In the genomic region with DNA sequence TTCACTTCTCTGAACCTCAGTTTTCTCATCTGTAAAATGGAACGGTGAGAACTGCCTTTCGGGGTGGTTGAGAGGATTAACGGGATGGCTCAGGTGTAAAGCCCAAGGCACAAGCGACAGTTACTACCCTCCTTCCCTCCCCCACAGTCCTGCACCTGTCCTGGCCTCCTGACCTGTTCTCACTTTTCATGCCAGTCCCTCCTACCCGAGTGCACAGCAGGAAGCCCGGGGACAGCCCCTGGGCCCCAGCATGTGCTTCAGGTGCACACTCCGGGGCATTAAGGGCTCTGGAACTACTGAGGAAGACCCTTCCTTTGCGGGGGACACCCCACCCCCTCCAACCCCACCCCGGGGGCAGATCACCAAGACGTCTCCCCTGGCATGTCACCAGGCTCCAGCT, we compare ENCODE assay signal across 13 cellular contexts. TPM values are rescaled to one million over a fixed set of nuclear protein-coding genes. Genes with fewer than 3 reads are reported as not detected.
DNase-seq lines count a peak whose midpoint lies in the region; ATAC-seq, FAIRE-seq and TF ChIP-seq lines count a peak whose summit lies in the region.
"Not testable (repeated sequence)": the region's sequence is repeated elsewhere in the genome, so short reads cannot be mapped to it uniquely, and the experiment has no call there.
"Had no signal": no experiment of that assay in that cellular context is flagged by ENCODE, and none has a peak within 500 bp of the region (broad histone marks: within the 10 kb centered on the region; RNA-seq: fewer than 3 reads in every experiment).

No MANE protein-coding gene starts in this region.

- TF ChIP-seq CTCF in HepG2 (CRISPR knock-in tag; IDR thresholded peaks at IDR 0.05); gastrocnemius medialis (IDR thresholded peaks at IDR 0.05 in 4 of 5, conservative IDR thresholded peaks at IDR 0.05 in 1 of 5); upper lobe of right lung (IDR thresholded peaks at IDR 0.05): not testable (repeated sequence)

- not testable (repeated sequence) for H3K79me2 ChIP-seq in HepG2 (ENCODE audit: insufficient read depth, low read length)

- POLR2A ChIA-PET in activated CD4-positive, alpha-beta T cell treated with anti-CD3 and anti-CD28 coated beads for 36 hours (lab: Charles Lee); HepG2 (lab: Yijun Ruan, JAX): not testable (repeated sequence)

- FAIRE-seq in GM19239 (lab: Jason Lieb, UNC), result peak; percentile 74
- FAIRE-seq in HepG2 (lab: Jason Lieb, UNC), result not testable (repeated sequence)

- not testable (repeated sequence) for H4K20me1 ChIP-seq in HepG2 (ENCODE audit: insufficient read depth, low read length)

- no CpG with 5 or more reads among the region's 10 CpGs for WGBS in HepG2 (ENCODE audit: low lambda C conversion rate)

- BruUV-seq in HepG2 (replicated peaks; lab: Mats Ljungman, UMichigan), result not testable (repeated sequence)

- H3K27me3 Mint-ChIP-seq in activated CD4-positive, alpha-beta T cell treated with anti-CD3 and anti-CD28 coated beads for 36 hours; central memory CD8-positive, alpha-beta T cell: not testable (repeated sequence)

- not testable (repeated sequence) for H3K4me1 ChIP-seq in HepG2 (ENCODE audit: insufficient read depth, low read length); gastrocnemius medialis; upper lobe of right lung

- H3K27ac Mint-ChIP-seq in activated CD4-positive, alpha-beta T cell treated with anti-CD3 and anti-CD28 coated beads for 36 hours; central memory CD8-positive, alpha-beta T cell (ENCODE audit: low read depth): not testable (repeated sequence)

- H3K9ac ChIP-seq in HepG2 (ENCODE audit: insufficient read depth, low read depth, low read length), result not testable (repeated sequence)

- not testable (repeated sequence) for TF ChIP-seq EP300 in HepG2 (IDR thresholded peaks at IDR 0.05; ENCODE audit: low read depth in 2 of 2, low read length in 2 of 2); HepG2 (CRISPR knock-in tag; IDR thresholded peaks at IDR 0.05; ENCODE audit: borderline replicate concordance)

- ATAC-seq in GM21717 (IDR thresholded peaks at IDR 0.05; ENCODE audit: unreplicated experiment) (peak; percentile 11), HepG2 (0 out of 3 replicates have a peak, but pooled peaks have one; percentile 4), gastrocnemius medialis (peak; percentile 28 to 38), upper lobe of right lung (peak; percentile 0)
- peak; percentile 37 for ATAC-seq in activated CD4-positive, alpha-beta T cell treated with anti-CD3 and anti-CD28 coated beads for 36 hours
- ATAC-seq in central memory CD8-positive, alpha-beta T cell (replicated peaks; ENCODE audit: extremely low read depth, poor library complexity, severe bottlenecking), result peak; percentile 3

- in situ Hi-C loops in HepG2 (cut with HindIII; ENCODE audit: extremely low pct_ligation_motif_present, low pct_unique_long_range_greater_than_20kb); gastrocnemius medialis (cut with MboI; ENCODE audit: low sequenced_read_pairs in 4 of 4): not testable (repeated sequence)

- CTCF ChIA-PET in activated CD4-positive, alpha-beta T cell treated with anti-CD3 and anti-CD28 coated beads for 36 hours (lab: Charles Lee); HepG2 (lab: Yijun Ruan, JAX; ENCODE audit: low intra/inter-chr PET ratio, low total read pairs): not testable (repeated sequence)

- not testable (repeated sequence) for H3K9me3 ChIP-seq in HepG2 (ENCODE audit: low read length); gastrocnemius medialis; upper lobe of right lung

- H3K36me3 Mint-ChIP-seq in activated CD4-positive, alpha-beta T cell treated with anti-CD3 and anti-CD28 coated beads for 36 hours (ENCODE audit: low read depth); central memory CD8-positive, alpha-beta T cell (ENCODE audit: insufficient read depth): not testable (repeated sequence)

- not testable (repeated sequence) for TF ChIP-seq POLR2A in HepG2 (IDR thresholded peaks at IDR 0.05; ENCODE audit: insufficient read depth in 1 of 2, low read depth in 2 of 2, low read length in 2 of 2); gastrocnemius medialis (IDR thresholded peaks at IDR 0.05)

- not testable (repeated sequence) for H3K4me3 ChIP-seq in HepG2 (replicated peaks in 1 of 3; ENCODE audit: insufficient read depth in 1 of 3, low read depth in 2 of 3, low read length in 3 of 3); gastrocnemius medialis; upper lobe of right lung

- H3K4me3 Mint-ChIP-seq in activated CD4-positive, alpha-beta T cell treated with anti-CD3 and anti-CD28 coated beads for 36 hours; central memory CD8-positive, alpha-beta T cell: not testable (repeated sequence)

- not testable (repeated sequence) for H2AFZ ChIP-seq in HepG2 (ENCODE audit: low read length)

- not testable (repeated sequence) for H3K36me3 ChIP-seq in HepG2 (replicated peaks in 1 of 2; ENCODE audit: control insufficient read depth in 1 of 2, insufficient read depth in 2 of 2, low read length in 2 of 2); gastrocnemius medialis; upper lobe of right lung

- intact Hi-C loops in activated CD4-positive, alpha-beta T cell treated with anti-CD3 and anti-CD28 coated beads for 36 hours (cut with DNase I, micrococcal nuclease); HepG2 (cut with micrococcal nuclease; ENCODE audit: unreplicated experiment); gastrocnemius medialis (cut with DNase I; ENCODE audit: low total_unique reads); upper lobe of right lung (cut with DNase I): not testable (repeated sequence)

- not testable (repeated sequence) for TF ChIP-seq RAD21 in HepG2 (CRISPR knock-in tag; IDR thresholded peaks at IDR 0.05)

- H3K4me2 ChIP-seq in HepG2 (ENCODE audit: low read depth, low read length), result not testable (repeated sequence)

- not testable (repeated sequence) for H3K4me1 Mint-ChIP-seq in activated CD4-positive, alpha-beta T cell treated with anti-CD3 and anti-CD28 coated beads for 36 hours; central memory CD8-positive, alpha-beta T cell

- H3K9me3 Mint-ChIP-seq in activated CD4-positive, alpha-beta T cell treated with anti-CD3 and anti-CD28 coated beads for 36 hours (ENCODE audit: low read depth); central memory CD8-positive, alpha-beta T cell: not testable (repeated sequence)

- not testable (repeated sequence) for H3K27me3 ChIP-seq in HepG2 (ENCODE audit: control insufficient read depth in 1 of 2, insufficient read depth in 2 of 2, low read length in 2 of 2); gastrocnemius medialis; upper lobe of right lung

- DNase-seq in GM19239 (ENCODE audit: insufficient read length, low spot score); activated CD4-positive, alpha-beta T cell treated with anti-CD3 and anti-CD28 coated beads for 36 hours; central memory CD8-positive, alpha-beta T cell (ENCODE audit: low spot score in 2 of 2); HepG2 (ENCODE audit: low spot score); gastrocnemius medialis; upper lobe of right lung: not testable (repeated sequence)

- not testable (repeated sequence) for H3K27ac ChIP-seq in HepG2 (ENCODE audit: extremely low read length, insufficient read depth, low read length); gastrocnemius medialis; upper lobe of right lung

RNA-seq across cellular contexts. Expression of gene RASA4B, which starts 0.6 kb away (rescaled TPM):
- total RNA-seq in activated CD4-positive, alpha-beta T cell treated with anti-CD3 and anti-CD28 coated beads for 36 hours, result 10 to 100 TPM; 28.6 to 30.1 TPM
- total RNA-seq in HepG2 (2016; rRNA removed; fragmentation: Illumina TruSeq; extraction: Trizol), result 0.48 and 0.82 TPM in 2 replicates
- 0.40 TPM in 1 of 2 replicates, not detected in the other for total RNA-seq in HepG2 (2016; cell fraction: cytosol; rRNA removed; fragmentation: Illumina TruSeq; extraction: Trizol; ENCODE audit: low read depth)
- total RNA-seq in HepG2 (2016; cell fraction: insoluble cytoplasmic fraction; rRNA removed; fragmentation: Illumina TruSeq; extraction: Trizol), result 0.48 and 0.54 TPM in 2 replicates
- total RNA-seq in HepG2 (2016; cell fraction: membrane; rRNA removed; fragmentation: Illumina TruSeq; extraction: Trizol), result 0.22 and 0.69 TPM in 2 replicates
- total RNA-seq in HepG2 (2016; cell fraction: nucleus; rRNA removed; fragmentation: Illumina TruSeq; extraction: Trizol), result 0.65 and 0.69 TPM in 2 replicates
- polyA plus RNA-seq in HepG2 (2011; rRNA removed), result 1.3 and 2.6 TPM in 2 replicates
- polyA plus RNA-seq in HepG2 (2011; cell fraction: cytosol; rRNA removed), result 0.49 and 0.63 TPM in 2 replicates
- 9.9 and 11.0 TPM in 2 replicates for polyA plus RNA-seq in HepG2 (2011; cell fraction: nucleus; rRNA removed)
- polyA plus RNA-seq in HepG2 (2012), result 2.7 and 2.8 TPM in 2 replicates
- 0.34 and 0.41 TPM in 2 replicates for polyA plus RNA-seq in HepG2 (2016; cell fraction: cytosol; fragmentation: Illumina TruSeq; extraction: Trizol; ENCODE audit: low read depth)
- 0.11 and 0.87 TPM in 2 replicates for polyA plus RNA-seq in HepG2 (2016; cell fraction: insoluble cytoplasmic fraction; fragmentation: Illumina TruSeq; extraction: Trizol; ENCODE audit: low read depth)
- 0.22 and 0.66 TPM in 2 replicates for polyA plus RNA-seq in HepG2 (2016; cell fraction: membrane; fragmentation: Illumina TruSeq; extraction: Trizol; ENCODE audit: low read depth)
- polyA plus RNA-seq in HepG2 (2016; cell fraction: nucleus; fragmentation: Illumina TruSeq; extraction: Trizol; ENCODE audit: insufficient read depth, low read depth), result 0.96 and 1.1 TPM in 2 replicates
- polyA minus RNA-seq in HepG2 (2011; rRNA and poly(A)+ RNA removed; ENCODE audit: low replicate concordance), result 1.8 and 5.0 TPM in 2 replicates
- polyA minus RNA-seq in HepG2 (2011; cell fraction: cytosol; rRNA and poly(A)+ RNA removed), result 1.1 TPM in 1 of 2 replicates, not detected in the other
- 1.7 and 1.9 TPM in 2 replicates for polyA minus RNA-seq in HepG2 (2011; cell fraction: nucleus; rRNA and poly(A)+ RNA removed)
- 100 to 1,000 TPM in 2 of 4 donors, 10 to 100 TPM in 2; 38.0 to 127 (median 86.0) TPM for total RNA-seq in gastrocnemius medialis
- 30.0 TPM for total RNA-seq in upper lobe of right lung

RNA-seq across cellular contexts. Expression of gene UPK3BL2, which starts 26.5 kb away (rescaled TPM):
- 10 to 100 TPM; 23.4 to 43.5 TPM for total RNA-seq in activated CD4-positive, alpha-beta T cell treated with anti-CD3 and anti-CD28 coated beads for 36 hours
- total RNA-seq in HepG2 (2016; rRNA removed; fragmentation: Illumina TruSeq; extraction: Trizol) (0.79 and 2.4 TPM in 2 replicates), gastrocnemius medialis (1 to 10 TPM in 2 of 4 donors, not detected in 2; 1.6 to 3.0 TPM), upper lobe of right lung (19.3 TPM)
- total RNA-seq in HepG2 (2016; cell fraction: cytosol; rRNA removed; fragmentation: Illumina TruSeq; extraction: Trizol; ENCODE audit: low read depth), result not detected in 2 replicates
- 0.19 and 2.9 TPM in 2 replicates for total RNA-seq in HepG2 (2016; cell fraction: insoluble cytoplasmic fraction; rRNA removed; fragmentation: Illumina TruSeq; extraction: Trizol)
- 0.76 and 1.4 TPM in 2 replicates for total RNA-seq in HepG2 (2016; cell fraction: membrane; rRNA removed; fragmentation: Illumina TruSeq; extraction: Trizol)
- 3.6 and 5.2 TPM in 2 replicates for total RNA-seq in HepG2 (2016; cell fraction: nucleus; rRNA removed; fragmentation: Illumina TruSeq; extraction: Trizol)
- polyA plus RNA-seq in HepG2 (2011; rRNA removed), result 7.9 and 8.9 TPM in 2 replicates
- 0.47 and 2.3 TPM in 2 replicates for polyA plus RNA-seq in HepG2 (2011; cell fraction: cytosol; rRNA removed)
- 58.1 and 79.8 TPM in 2 replicates for polyA plus RNA-seq in HepG2 (2011; cell fraction: nucleus; rRNA removed)
- polyA plus RNA-seq in HepG2 (2012), result 1.6 and 3.4 TPM in 2 replicates
- not detected in 2 replicates for polyA plus RNA-seq in HepG2 (2016; cell fraction: cytosol; fragmentation: Illumina TruSeq; extraction: Trizol; ENCODE audit: low read depth)
- 1.2 and 1.4 TPM in 2 replicates for polyA plus RNA-seq in HepG2 (2016; cell fraction: insoluble cytoplasmic fraction; fragmentation: Illumina TruSeq; extraction: Trizol; ENCODE audit: low read depth)
- 0.64 and 1.2 TPM in 2 replicates for polyA plus RNA-seq in HepG2 (2016; cell fraction: membrane; fragmentation: Illumina TruSeq; extraction: Trizol; ENCODE audit: low read depth)
- 45.6 and 53.1 TPM in 2 replicates for polyA plus RNA-seq in HepG2 (2016; cell fraction: nucleus; fragmentation: Illumina TruSeq; extraction: Trizol; ENCODE audit: insufficient read depth, low read depth)
- 3.9 and 11.5 TPM in 2 replicates for polyA minus RNA-seq in HepG2 (2011; rRNA and poly(A)+ RNA removed; ENCODE audit: low replicate concordance)
- 1.3 TPM in 1 of 2 replicates, not detected in the other for polyA minus RNA-seq in HepG2 (2011; cell fraction: cytosol; rRNA and poly(A)+ RNA removed)
- polyA minus RNA-seq in HepG2 (2011; cell fraction: nucleus; rRNA and poly(A)+ RNA removed), result 3.0 and 3.2 TPM in 2 replicates
- total RNA-seq: G401 had no signal

RNA-seq across cellular contexts. Expression of gene SPDYE2, which starts 34.1 kb away (rescaled TPM):
- not detected for total RNA-seq in activated CD4-positive, alpha-beta T cell treated with anti-CD3 and anti-CD28 coated beads for 36 hours
- total RNA-seq in HepG2 (2016; rRNA removed; fragmentation: Illumina TruSeq; extraction: Trizol) (not detected in 2 replicates), gastrocnemius medialis (not detected), upper lobe of right lung (not detected)
- not detected in 2 replicates for total RNA-seq in HepG2 (2016; cell fraction: cytosol; rRNA removed; fragmentation: Illumina TruSeq; extraction: Trizol; ENCODE audit: low read depth)
- not detected in 2 replicates for total RNA-seq in HepG2 (2016; cell fraction: insoluble cytoplasmic fraction; rRNA removed; fragmentation: Illumina TruSeq; extraction: Trizol)
- not detected in 2 replicates for total RNA-seq in HepG2 (2016; cell fraction: membrane; rRNA removed; fragmentation: Illumina TruSeq; extraction: Trizol)
- not detected in 2 replicates for total RNA-seq in HepG2 (2016; cell fraction: nucleus; rRNA removed; fragmentation: Illumina TruSeq; extraction: Trizol)
- polyA plus RNA-seq in HepG2 (2011; rRNA removed), result not detected in 2 replicates
- polyA plus RNA-seq in HepG2 (2011; cell fraction: cytosol; rRNA removed), result not detected in 2 replicates
- polyA plus RNA-seq in HepG2 (2011; cell fraction: nucleus; rRNA removed), result not detected in 2 replicates
- 0.37 and 1.2 TPM in 2 replicates for polyA plus RNA-seq in HepG2 (2012)
- not detected in 2 replicates for polyA plus RNA-seq in HepG2 (2016; cell fraction: cytosol; fragmentation: Illumina TruSeq; extraction: Trizol; ENCODE audit: low read depth)
- not detected in 2 replicates for polyA plus RNA-seq in HepG2 (2016; cell fraction: insoluble cytoplasmic fraction; fragmentation: Illumina TruSeq; extraction: Trizol; ENCODE audit: low read depth)
- not detected in 2 replicates for polyA plus RNA-seq in HepG2 (2016; cell fraction: membrane; fragmentation: Illumina TruSeq; extraction: Trizol; ENCODE audit: low read depth)
- 0.41 TPM in 1 of 2 replicates, not detected in the other for polyA plus RNA-seq in HepG2 (2016; cell fraction: nucleus; fragmentation: Illumina TruSeq; extraction: Trizol; ENCODE audit: insufficient read depth, low read depth)
- polyA minus RNA-seq in HepG2 (2011; rRNA and poly(A)+ RNA removed; ENCODE audit: low replicate concordance), result not detected in 2 replicates
- polyA minus RNA-seq in HepG2 (2011; cell fraction: cytosol; rRNA and poly(A)+ RNA removed), result not detected in 2 replicates
- not detected in 2 replicates for polyA minus RNA-seq in HepG2 (2011; cell fraction: nucleus; rRNA and poly(A)+ RNA removed)
- total RNA-seq: G401, GM23338, H7, HT-29 had no signal
- polyA plus RNA-seq: A549, AG04450 had no signal

RNA-seq across cellular contexts. Expression of gene POLR2J, which starts 38.2 kb away (rescaled TPM):
- total RNA-seq in activated CD4-positive, alpha-beta T cell treated with anti-CD3 and anti-CD28 coated beads for 36 hours, result 10 to 100 TPM; 32.6 to 46.1 TPM
- total RNA-seq in HepG2 (2016; rRNA removed; fragmentation: Illumina TruSeq; extraction: Trizol) (35.2 and 41.2 TPM in 2 replicates), gastrocnemius medialis (10 to 100 TPM; 25.7 to 67.9 (median 51.6) TPM), upper lobe of right lung (35.0 TPM)
- 119 and 146 TPM in 2 replicates for total RNA-seq in HepG2 (2016; cell fraction: cytosol; rRNA removed; fragmentation: Illumina TruSeq; extraction: Trizol; ENCODE audit: low read depth)
- total RNA-seq in HepG2 (2016; cell fraction: insoluble cytoplasmic fraction; rRNA removed; fragmentation: Illumina TruSeq; extraction: Trizol), result 35.0 and 41.9 TPM in 2 replicates
- 82.2 and 106 TPM in 2 replicates for total RNA-seq in HepG2 (2016; cell fraction: membrane; rRNA removed; fragmentation: Illumina TruSeq; extraction: Trizol)
- 40.9 and 44.1 TPM in 2 replicates for total RNA-seq in HepG2 (2016; cell fraction: nucleus; rRNA removed; fragmentation: Illumina TruSeq; extraction: Trizol)
- polyA plus RNA-seq in HepG2 (2011; rRNA removed), result 62.1 and 71.4 TPM in 2 replicates
- 81.1 and 104 TPM in 2 replicates for polyA plus RNA-seq in HepG2 (2011; cell fraction: cytosol; rRNA removed)
- polyA plus RNA-seq in HepG2 (2011; cell fraction: nucleus; rRNA removed), result 40.7 and 50.5 TPM in 2 replicates
- 30.4 and 45.2 TPM in 2 replicates for polyA plus RNA-seq in HepG2 (2012)
- polyA plus RNA-seq in HepG2 (2016; cell fraction: cytosol; fragmentation: Illumina TruSeq; extraction: Trizol; ENCODE audit: low read depth), result 314 and 406 TPM in 2 replicates
- polyA plus RNA-seq in HepG2 (2016; cell fraction: insoluble cytoplasmic fraction; fragmentation: Illumina TruSeq; extraction: Trizol; ENCODE audit: low read depth), result 70.0 and 80.5 TPM in 2 replicates
- polyA plus RNA-seq in HepG2 (2016; cell fraction: membrane; fragmentation: Illumina TruSeq; extraction: Trizol; ENCODE audit: low read depth), result 181 and 221 TPM in 2 replicates
- polyA plus RNA-seq in HepG2 (2016; cell fraction: nucleus; fragmentation: Illumina TruSeq; extraction: Trizol; ENCODE audit: insufficient read depth, low read depth), result 46.8 and 47.8 TPM in 2 replicates
- 35.3 and 37.3 TPM in 2 replicates for polyA minus RNA-seq in HepG2 (2011; rRNA and poly(A)+ RNA removed; ENCODE audit: low replicate concordance)
- 6.2 and 9.8 TPM in 2 replicates for polyA minus RNA-seq in HepG2 (2011; cell fraction: cytosol; rRNA and poly(A)+ RNA removed)
- 81.7 and 112 TPM in 2 replicates for polyA minus RNA-seq in HepG2 (2011; cell fraction: nucleus; rRNA and poly(A)+ RNA removed)

RNA-seq across cellular contexts. Expression of gene LRWD1, which starts 52.2 kb away (rescaled TPM):
- total RNA-seq in activated CD4-positive, alpha-beta T cell treated with anti-CD3 and anti-CD28 coated beads for 36 hours, result 10 to 100 TPM; 13.6 to 14.4 TPM
- total RNA-seq in HepG2 (2016; rRNA removed; fragmentation: Illumina TruSeq; extraction: Trizol) (14.5 and 16.3 TPM in 2 replicates), gastrocnemius medialis (10 to 100 TPM in 3 of 4 donors, 1 to 10 TPM in 1; 7.5 to 24.5 (median 18.0) TPM), upper lobe of right lung (15.7 TPM)
- 6.5 and 7.5 TPM in 2 replicates for total RNA-seq in HepG2 (2016; cell fraction: cytosol; rRNA removed; fragmentation: Illumina TruSeq; extraction: Trizol; ENCODE audit: low read depth)
- total RNA-seq in HepG2 (2016; cell fraction: insoluble cytoplasmic fraction; rRNA removed; fragmentation: Illumina TruSeq; extraction: Trizol), result 14.1 and 16.9 TPM in 2 replicates
- 9.7 and 10.1 TPM in 2 replicates for total RNA-seq in HepG2 (2016; cell fraction: membrane; rRNA removed; fragmentation: Illumina TruSeq; extraction: Trizol)
- total RNA-seq in HepG2 (2016; cell fraction: nucleus; rRNA removed; fragmentation: Illumina TruSeq; extraction: Trizol), result 10.3 and 12.9 TPM in 2 replicates
- polyA plus RNA-seq in HepG2 (2011; rRNA removed), result 8.5 and 12.7 TPM in 2 replicates
- polyA plus RNA-seq in HepG2 (2011; cell fraction: cytosol; rRNA removed), result 7.5 and 11.4 TPM in 2 replicates
- 30.8 and 31.0 TPM in 2 replicates for polyA plus RNA-seq in HepG2 (2011; cell fraction: nucleus; rRNA removed)
- 4.2 and 6.2 TPM in 2 replicates for polyA plus RNA-seq in HepG2 (2012)
- 4.2 and 4.7 TPM in 2 replicates for polyA plus RNA-seq in HepG2 (2016; cell fraction: cytosol; fragmentation: Illumina TruSeq; extraction: Trizol; ENCODE audit: low read depth)
- polyA plus RNA-seq in HepG2 (2016; cell fraction: insoluble cytoplasmic fraction; fragmentation: Illumina TruSeq; extraction: Trizol; ENCODE audit: low read depth), result 13.6 and 16.5 TPM in 2 replicates
- polyA plus RNA-seq in HepG2 (2016; cell fraction: membrane; fragmentation: Illumina TruSeq; extraction: Trizol; ENCODE audit: low read depth), result 5.9 TPM in 2 replicates
- 19.3 and 20.0 TPM in 2 replicates for polyA plus RNA-seq in HepG2 (2016; cell fraction: nucleus; fragmentation: Illumina TruSeq; extraction: Trizol; ENCODE audit: insufficient read depth, low read depth)
- 17.3 and 19.5 TPM in 2 replicates for polyA minus RNA-seq in HepG2 (2011; rRNA and poly(A)+ RNA removed; ENCODE audit: low replicate concordance)
- polyA minus RNA-seq in HepG2 (2011; cell fraction: cytosol; rRNA and poly(A)+ RNA removed), result 6.9 and 9.8 TPM in 2 replicates
- polyA minus RNA-seq in HepG2 (2011; cell fraction: nucleus; rRNA and poly(A)+ RNA removed), result 4.5 and 6.4 TPM in 2 replicates

Comparison
In these comparisons a context has a peak if more than half of its experiments do, and no peak if none do; other contexts are left out.
1. RNA of gene RASA4B, which starts 0.6 kb away (total RNA-seq): 38.0 to 127 TPM in gastrocnemius medialis, 28.6 to 30.1 TPM in activated CD4-positive, alpha-beta T cell treated with anti-CD3 and anti-CD28 coated beads for 36 hours and 30.0 TPM in upper lobe of right lung (single experiment); 0.22 to 0.82 TPM in HepG2; every median in the first group is over 10 times any median in the second.
2. Peak in every context shown above with its lines, with median percentiles within 50 percentile points of each other: ATAC-seq.